ENCODE assay signal across 8 cellular contexts in genomic region chr6:68635412-68635705, GRCh38. TPM values are rescaled to one million over a fixed set of nuclear protein-coding genes. Genes with fewer than 3 reads are reported as not detected.
DNase-seq lines count a peak whose midpoint lies in the region; ATAC-seq and TF ChIP-seq lines count a peak whose summit lies in the region.

No MANE protein-coding gene starts in this region.

- WGBS in heart left ventricle, 4 donors = 0 to 1% (median 0%) methylated on average over 15 of the region's 15 CpGs

- peaks cover 0 to 21% (median 0%) of the 10 kb centered on the region in 12 donors for H3K4me1 ChIP-seq in heart left ventricle

- no peaks in the 10 kb centered on the region for H3K36me3 ChIP-seq in heart left ventricle

- DNase-seq in heart left ventricle (no peak), left ventricle myocardium superior (no peak), activated B cell treated with CpG ODN at 0.5 μM for 24 hours (no peak), type B pancreatic cell (ENCODE audit: extremely low spot score, unreplicated experiment) (no peak), 8988T (no peak), H4 (ENCODE audit: low spot score) (no peak)

- peak overlapping the region; percentile 33 to 77 (median 69) for H3K4me3 ChIP-seq in heart left ventricle

- H3K36me3 Mint-ChIP-seq in activated B cell treated with CpG ODN at 0.5 μM for 24 hours (ENCODE audit: low read depth) (no peaks in the 10 kb centered on the region), type B pancreatic cell (no peaks in the 10 kb centered on the region)

- H3K4me3 Mint-ChIP-seq in activated B cell treated with CpG ODN at 0.5 μM for 24 hours (peak overlapping the region; percentile 83), type B pancreatic cell (peak overlapping the region; percentile 92)

- H3K9me3 Mint-ChIP-seq in activated B cell treated with CpG ODN at 0.5 μM for 24 hours = no peaks in the 10 kb centered on the region
- H3K9me3 Mint-ChIP-seq in type B pancreatic cell = no peaks in the 10 kb centered on the region

- ATAC-seq in heart left ventricle (no peak), left ventricle myocardium superior (no peak), activated B cell treated with CpG ODN at 0.5 μM for 24 hours (ENCODE audit: low read depth) (no peak), HG03442 (IDR thresholded peaks at IDR 0.05; ENCODE audit: unreplicated experiment) (no peak)

- H3K27ac ChIP-seq in heart left ventricle (peak overlapping the region; percentile 0 to 82 (median 68)), layer of hippocampus (ENCODE audit: low read depth, low read length) (peak overlapping the region; percentile 60)

- no peak for TF ChIP-seq CTCF in heart left ventricle (IDR thresholded peaks at IDR 0.05)
- TF ChIP-seq CTCF in activated B cell treated with CpG ODN at 0.5 μM for 24 hours (IDR thresholded peaks at IDR 0.05) = no peak
- TF ChIP-seq CTCF in type B pancreatic cell (conservative IDR thresholded peaks at IDR 0.05) = no peak

- CTCF ChIA-PET in activated B cell treated with CpG ODN at 0.5 μM for 24 hours (lab: Charles Lee) = interaction anchor here (0.6 kb wide), 1 partner anchor 223 kb away, joined by 4 read pairs; no protein-coding TSS in a partner anchor

- H3K4me1 Mint-ChIP-seq in activated B cell treated with CpG ODN at 0.5 μM for 24 hours (peaks cover 23% of the 10 kb centered on the region), type B pancreatic cell (ENCODE audit: unreplicated experiment) (peaks cover 23% of the 10 kb centered on the region)

- no peak for TF ChIP-seq POLR2A in heart left ventricle (IDR thresholded peaks at IDR 0.05)

- intact Hi-C loops in heart left ventricle (cut with DNase I) = loop anchor here in 8 of 10 donors (5.0 to 10.0 kb wide), 6 partner anchors 127 to 1479 kb away; no protein-coding TSS in a partner anchor
- intact Hi-C loops in left ventricle myocardium superior (cut with micrococcal nuclease) = loop anchor here (5.0 kb wide), 1 partner anchor 142 kb away; no protein-coding TSS in a partner anchor
- intact Hi-C loops in activated B cell treated with CpG ODN at 0.5 μM for 24 hours (cut with micrococcal nuclease) = loop anchor here (1.0 kb wide), 1 partner anchor 1473 kb away; no protein-coding TSS in a partner anchor

- H3K27me3 Mint-ChIP-seq in activated B cell treated with CpG ODN at 0.5 μM for 24 hours = peaks cover 40% of the 10 kb centered on the region
- H3K27me3 Mint-ChIP-seq in type B pancreatic cell = peaks cover 85% of the 10 kb centered on the region

- H3K27ac Mint-ChIP-seq in activated B cell treated with CpG ODN at 0.5 μM for 24 hours (no peak overlapping the region), type B pancreatic cell (peak overlapping the region; percentile 76)

- no peaks in the 10 kb centered on the region for H3K9me3 ChIP-seq in heart left ventricle

- POLR2A ChIA-PET in activated B cell treated with CpG ODN at 0.5 μM for 24 hours (lab: Charles Lee) = no interaction called here

- peaks cover 0 to 21% (median 17%) of the 10 kb centered on the region in 9 donors for H3K27me3 ChIP-seq in heart left ventricle
- no peaks in the 10 kb centered on the region for H3K27me3 ChIP-seq in layer of hippocampus (ENCODE audit: control insufficient read depth, insufficient read depth, low read length)

RNA-seq across cellular contexts. Expression of gene ADGRB3, which starts 0.3 kb away (rescaled TPM):
- 1 to 10 TPM in 6 of 9 donors, under 1 TPM in 3; 0.51 to 2.5 (median 1.1) TPM for total RNA-seq in heart left ventricle
- under 1 TPM; 0.57 to 0.67 TPM for polyA plus RNA-seq in heart left ventricle
- 0.89 TPM for total RNA-seq in left ventricle myocardium superior
- not detected in 2 replicates for total RNA-seq in activated B cell treated with CpG ODN at 0.5 μM for 24 hours
- 0.55 and 2.0 TPM in 2 replicates for total RNA-seq in type B pancreatic cell (ENCODE audit: low replicate concordance)
- 0.79 and 1.1 TPM in 2 replicates for total RNA-seq in H4 (2014; rRNA removed; shearing (Covaris generic))
